In genomic region chr1:61132176-61133047, GRCh38 we compare ENCODE assay signal across 11 cellular contexts. TPM values are rescaled to one million over a fixed set of nuclear protein-coding genes. Genes with fewer than 3 reads are reported as not detected.
A peak's percentile ranks its signal among the peaks of the same experiment; 100 is the strongest.
DNase-seq lines count a peak whose midpoint lies in the region; ATAC-seq, FAIRE-seq and TF ChIP-seq lines count a peak whose summit lies in the region.
"Had no signal": no experiment of that assay in that cellular context is flagged by ENCODE, and none has a peak within 500 bp of the region (broad histone marks: within the 10 kb centered on the region; RNA-seq: fewer than 3 reads in every experiment).

No MANE protein-coding gene starts in this region.

- H3K9me3 ChIP-seq in kidney (ENCODE audit: control insufficient read depth in 1 of 2, low read length in 2 of 2) = no peaks in the 10 kb centered on the region

- no peak for TF ChIP-seq POLR2A in NB4 (IDR thresholded peaks at IDR 0.05; ENCODE audit: extremely low read depth, insufficient read length)

- H3K36me3 ChIP-seq in bronchial epithelial cell (ENCODE audit: control insufficient read depth, insufficient read depth, low read length) = no peaks in the 10 kb centered on the region
- no peaks in the 10 kb centered on the region for H3K36me3 ChIP-seq in kidney (ENCODE audit: control insufficient read depth in 1 of 2, insufficient read depth in 2 of 2, low read length in 2 of 2)

- TF ChIP-seq CTCF in NB4 (IDR thresholded peaks at IDR 0.05; ENCODE audit: low read depth, low read length) = no peak
- TF ChIP-seq CTCF in bronchial epithelial cell (IDR thresholded peaks at IDR 0.05; ENCODE audit: insufficient read depth, low read length, severe bottlenecking) = no peak
- TF ChIP-seq CTCF in kidney (IDR thresholded peaks at IDR 0.05; ENCODE audit: borderline replicate concordance, extremely low read depth, insufficient read depth) = no peak

- no peak overlapping the region for H3K9ac ChIP-seq in kidney (ENCODE audit: low read length in 2 of 2)

- DNase-seq in NB4 (ENCODE audit: low read depth) (peak; percentile 7), bronchial epithelial cell (ENCODE audit: low read depth) (peak; percentile 64), kidney (no peak), superior temporal gyrus (ENCODE audit: extremely low spot score) (peak; percentile 47), islet precursor cell (no peak), activated T-cell treated with anti-CD3 and anti-CD28 coated beads for 4 hours (no peak), HEK293T (ENCODE audit: extremely low spot score) (no peak)
- DNase-seq: NCI-H146; stimulated activated CD4-positive, alpha-beta T cell treated with anti-CD3 and anti-CD28 coated beads, Interleukin-2, amount 100 ng/mL, for 48 hours; T-helper 9 cell had no signal

- POLR2A ChIA-PET in HEK293T (lab: Yijun Ruan, JAX) = interaction anchor here (1.1 kb wide), 1 partner anchor 9 kb away, joined by 5 read pairs; no protein-coding TSS in a partner anchor

- no peaks in the 10 kb centered on the region for H3K27me3 ChIP-seq in bronchial epithelial cell (ENCODE audit: control insufficient read depth, insufficient read depth, low read length)

- intact Hi-C loops in kidney (cut with DNase I) = no loop called here

- no peak overlapping the region for H3K4me3 ChIP-seq in NB4 (ENCODE audit: low read depth, low read length)
- H3K4me3 ChIP-seq in bronchial epithelial cell (ENCODE audit: low read depth, low read length) = no peak overlapping the region
- peak overlapping the region in 1 of 2 donors; percentile 4 for H3K4me3 ChIP-seq in kidney (ENCODE audit: low read length in 2 of 2)

- CTCF ChIA-PET in HEK293T (lab: Yijun Ruan, JAX) = no interaction called here

- peaks cover 0 to 8% of the 10 kb centered on the region in 2 donors for H3K4me1 ChIP-seq in kidney (ENCODE audit: control insufficient read depth in 1 of 2, insufficient read depth in 1 of 2, low read depth in 1 of 2, low read length in 2 of 2)

- FAIRE-seq in bronchial epithelial cell (lab: Jason Lieb, UNC) = no peak
- FAIRE-seq in kidney (lab: Jason Lieb, UNC) = no peak

- no peak for ATAC-seq in GM21526 (IDR thresholded peaks at IDR 0.05; ENCODE audit: low FRiP score, unreplicated experiment)

- peak overlapping the region; percentile 23 to 54 for H3K27ac ChIP-seq in kidney (ENCODE audit: low read depth in 2 of 2, low read length in 2 of 2)

TF ChIP-seq in HEK293T, 16 proteins besides CTCF, POLR2A, EP300 and RAD21:
- TF ChIP-seq NFRKB (IDR thresholded peaks at IDR 0.05) (no peak), SP1 (IDR thresholded peaks at IDR 0.05) (no peak), FOXA1 (IDR thresholded peaks at IDR 0.05) (no peak), TARDBP (IDR thresholded peaks at IDR 0.05) (no peak), ELF4 (IDR thresholded peaks at IDR 0.05) (no peak), CTBP1 (IDR thresholded peaks at IDR 0.05; ENCODE audit: borderline replicate concordance) (no peak), HDGF (IDR thresholded peaks at IDR 0.05; ENCODE audit: borderline replicate concordance) (no peak), ZNF384 (IDR thresholded peaks at IDR 0.05) (no peak), FOXM1 (IDR thresholded peaks at IDR 0.05; ENCODE audit: borderline replicate concordance) (no peak), LEF1 (IDR thresholded peaks at IDR 0.05; ENCODE audit: borderline replicate concordance) (no peak), L3MBTL2 (conservative IDR thresholded peaks at IDR 0.05) (no peak), ARNT (IDR thresholded peaks at IDR 0.05) (no peak), SUZ12 (IDR thresholded peaks at IDR 0.05) (no peak), FOXK2 (IDR thresholded peaks at IDR 0.05) (no peak), BHLHE40 (IDR thresholded peaks at IDR 0.05; ENCODE audit: borderline replicate concordance) (no peak)
- TF ChIP-seq, protein P1, sequence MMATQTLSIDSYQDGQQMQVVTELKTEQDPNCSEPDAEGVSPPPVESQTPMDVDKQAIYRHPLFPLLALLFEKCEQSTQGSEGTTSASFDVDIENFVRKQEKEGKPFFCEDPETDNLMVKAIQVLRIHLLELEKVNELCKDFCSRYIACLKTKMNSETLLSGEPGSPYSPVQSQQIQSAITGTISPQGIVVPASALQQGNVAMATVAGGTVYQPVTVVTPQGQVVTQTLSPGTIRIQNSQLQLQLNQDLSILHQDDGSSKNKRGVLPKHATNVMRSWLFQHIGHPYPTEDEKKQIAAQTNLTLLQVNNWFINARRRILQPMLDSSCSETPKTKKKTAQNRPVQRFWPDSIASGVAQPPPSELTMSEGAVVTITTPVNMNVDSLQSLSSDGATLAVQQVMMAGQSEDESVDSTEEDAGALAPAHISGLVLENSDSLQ (IDR thresholded peaks at IDR 0.05) = no peak

RNA-seq across cellular contexts. Expression of gene NFIA, which starts 50.1 kb away (rescaled TPM):
- 7.4 and 11.3 TPM in 2 replicates for total RNA-seq in bronchial epithelial cell
- total RNA-seq in kidney = 87.5 TPM
- 4.8 TPM for polyA plus RNA-seq in kidney (ENCODE audit: insufficient read depth, low read depth, low replicate concordance)

Comparison
In these comparisons a context has a peak if more than half of its experiments do, and no peak if none do; other contexts are left out.
1. DNase-seq: peak in NB4 (single experiment), bronchial epithelial cell (single experiment) and superior temporal gyrus (single experiment); none in kidney (single experiment), islet precursor cell (single experiment), activated T-cell treated with anti-CD3 and anti-CD28 coated beads for 4 hours (single experiment) and HEK293T (single experiment).